15 cellular contexts compared by ENCODE assay signal in the genomic region with DNA sequence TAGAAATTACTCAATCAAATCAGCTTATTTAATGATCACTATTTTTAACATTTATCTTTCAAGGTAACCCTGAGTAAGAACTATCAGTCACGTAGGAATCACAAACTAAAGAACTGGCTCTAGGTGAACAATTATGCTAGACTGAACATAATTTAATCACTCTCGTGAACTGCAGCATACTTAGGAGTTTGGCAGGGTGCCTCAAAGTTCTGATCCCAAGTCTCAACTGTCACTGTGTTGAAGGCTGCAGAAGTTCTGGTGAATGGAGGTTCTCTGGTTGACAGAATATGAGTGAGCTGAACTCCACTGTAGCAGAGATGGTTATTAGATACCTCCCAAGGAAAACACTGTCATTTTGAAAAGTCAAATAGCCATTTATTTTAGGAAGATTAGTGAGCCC.
DNase-seq lines count a peak whose midpoint lies in the region; ATAC-seq and TF ChIP-seq lines count a peak whose summit lies in the region.
"Had no signal": no experiment of that assay in that cellular context is flagged by ENCODE, and none has a peak within 500 bp of the region (broad histone marks: within the 10 kb centered on the region; RNA-seq: fewer than 3 reads in every experiment).

No MANE protein-coding gene starts in this region.

- peaks cover 38% of the 10 kb centered on the region for H3K4me1 Mint-ChIP-seq in brain
- H3K4me1 Mint-ChIP-seq: CD4-positive, alpha-beta memory T cell had no signal

- H3K4me1 ChIP-seq in left ventricle myocardium inferior (peaks cover 49% of the 10 kb centered on the region), thyroid gland (peaks cover 41 to 61% of the 10 kb centered on the region in 2 donors)
- H3K4me1 ChIP-seq: Caco-2 had no signal

- H3K4me3 ChIP-seq in left ventricle myocardium inferior (no peak overlapping the region), dorsolateral prefrontal cortex (no peak overlapping the region), thyroid gland (replicated peaks in 1 of 3) (no peak overlapping the region)
- H3K4me3 ChIP-seq: GM23248 had no signal

- intact Hi-C loops in left ventricle myocardium inferior (cut with micrococcal nuclease) (no loop called here), left cardiac atrium (cut with DNase I) (no loop called here), dorsolateral prefrontal cortex (cut with DNase I) (no loop called here), thyroid gland (cut with DNase I) (no loop called here)

- H3K36me3 Mint-ChIP-seq in brain = peaks cover 38% of the 10 kb centered on the region

- peaks cover 17 to 24% (median 21%) of the 10 kb centered on the region in 5 experiments for H3K9me3 Mint-ChIP-seq in brain

- DNase-seq in left ventricle myocardium inferior (no peak), left cardiac atrium (no peak), dorsolateral prefrontal cortex (no peak), thyroid gland (peak; percentile 58 to 59), COLO829 (ENCODE audit: low spot score) (no peak)
- DNase-seq: C1 segment of cervical spinal cord; Caco-2; CD4-positive, alpha-beta memory T cell; DMS153; DND-41; GM23248; H7 had no signal

- H3K27me3 ChIP-seq in left ventricle myocardium inferior (ENCODE audit: low read depth) (no peaks in the 10 kb centered on the region), dorsolateral prefrontal cortex (no peaks in the 10 kb centered on the region), thyroid gland (no peaks in the 10 kb centered on the region)

- H3K27me3 Mint-ChIP-seq in brain = peaks cover 3% of the 10 kb centered on the region
- H3K27me3 Mint-ChIP-seq: CD4-positive, alpha-beta memory T cell had no signal

- TF ChIP-seq POLR2A in thyroid gland (IDR thresholded peaks at IDR 0.05) = no peak

- H3K9me3 ChIP-seq in left ventricle myocardium inferior (replicated peaks) (peaks cover 13% of the 10 kb centered on the region), thyroid gland (no peaks in the 10 kb centered on the region)

- H3K27ac ChIP-seq in left ventricle myocardium inferior (replicated peaks) = peak overlapping the region; percentile 37
- peak overlapping the region in 35 of 59 donors; percentile 18 to 96 (median 81) for H3K27ac ChIP-seq in dorsolateral prefrontal cortex
- peak overlapping the region; percentile 83 to 90 (median 85) for H3K27ac ChIP-seq in thyroid gland
- H3K27ac ChIP-seq: GM23248 had no signal

- WGBS in thyroid gland, 2 donors = 38 to 40% methylated on average over 2 of the region's 2 CpGs

- no peak overlapping the region for H3K4me3 Mint-ChIP-seq in brain
- H3K4me3 Mint-ChIP-seq: CD4-positive, alpha-beta memory T cell had no signal

- H3K36me3 ChIP-seq in left ventricle myocardium inferior (peaks cover 28% of the 10 kb centered on the region), thyroid gland (no peaks in the 10 kb centered on the region)

- ATAC-seq in left cardiac atrium (no peak), GM21390 (IDR thresholded peaks at IDR 0.05; ENCODE audit: unreplicated experiment) (no peak)
- ATAC-seq: HCT116 had no signal

- peak overlapping the region in 4 of 5 experiments; percentile 37 to 78 (median 54) for H3K27ac Mint-ChIP-seq in brain

- TF ChIP-seq CTCF in left ventricle myocardium inferior (IDR thresholded peaks at IDR 0.05; ENCODE audit: borderline replicate concordance) (no peak), brain (conservative IDR thresholded peaks at IDR 0.05) (no peak), dorsolateral prefrontal cortex (IDR thresholded peaks at IDR 0.05 in 54 of 56, conservative IDR thresholded peaks at IDR 0.05 in 2 of 56; ENCODE audit: low read depth in 1 of 56, partially characterized antibody in 56 of 56) (no peak), thyroid gland (IDR thresholded peaks at IDR 0.05) (no peak)

Comparison
In these comparisons a context has a peak if more than half of its experiments do, and no peak if none do; other contexts are left out.
1. DNase-seq: peak in thyroid gland (2 of 2); none in left ventricle myocardium inferior (single experiment), left cardiac atrium (single experiment), dorsolateral prefrontal cortex (0 of 10) and COLO829 (single experiment).
2. Peak in every context shown above with its lines, with median percentiles within 50 percentile points of each other: H3K27ac ChIP-seq.